In genomic region chr11:1297011-1297575, GRCh38 we compare ENCODE assay signal across 28 cellular contexts. TPM values are rescaled to one million over a fixed set of nuclear protein-coding genes. Genes with fewer than 3 reads are reported as not detected.
DNase-seq lines count a peak whose midpoint lies in the region; ATAC-seq and TF ChIP-seq lines count a peak whose summit lies in the region.
"Had no signal": no experiment of that assay in that cellular context is flagged by ENCODE, and none has a peak within 500 bp of the region (broad histone marks: within the 10 kb centered on the region; RNA-seq: fewer than 3 reads in every experiment).

No MANE protein-coding gene starts in this region.

- WGBS in suprapubic skin = 97% methylated on average over 13 of the region's 25 CpGs

- no peak for TF ChIP-seq POLR2A in suprapubic skin (IDR thresholded peaks at IDR 0.05)

- no peaks in the 10 kb centered on the region for H3K9me3 ChIP-seq in suprapubic skin
- H3K9me3 ChIP-seq: BE2C, heart right ventricle, mucosa of descending colon had no signal

- H3K4me3 ChIP-seq in suprapubic skin (no peak overlapping the region), foreskin fibroblast (ENCODE audit: low read depth in 1 of 2, low read length in 2 of 2) (no peak overlapping the region)
- H3K4me3 ChIP-seq: GM12878, GM23338, heart right ventricle, mucosa of descending colon had no signal

- no peak for TF ChIP-seq EP300 in suprapubic skin (IDR thresholded peaks at IDR 0.05)

- H3K27ac ChIP-seq in cingulate gyrus (ENCODE audit: low read depth, low read length) (peak overlapping the region; percentile 88), suprapubic skin (no peak overlapping the region)

- H3K4me1 Mint-ChIP-seq in activated T-cell treated with anti-CD3 and anti-CD28 coated beads, Interleukin-2, amount 50 U/mL, for 4 hours (ENCODE audit: low read depth) = peaks cover 7% of the 10 kb centered on the region

- no peaks in the 10 kb centered on the region for H3K27me3 ChIP-seq in suprapubic skin
- H3K27me3 ChIP-seq: BE2C, heart right ventricle had no signal

- H3K36me3 Mint-ChIP-seq in activated T-cell treated with anti-CD3 and anti-CD28 coated beads, Interleukin-2, amount 50 U/mL, for 4 hours (ENCODE audit: insufficient read depth) = peaks cover 10% of the 10 kb centered on the region

- H3K27me3 Mint-ChIP-seq in activated T-cell treated with anti-CD3 and anti-CD28 coated beads, Interleukin-2, amount 50 U/mL, for 4 hours (ENCODE audit: low read depth) = no peaks in the 10 kb centered on the region
- H3K27me3 Mint-ChIP-seq: stimulated activated naive CD8-positive, alpha-beta T cell treated with anti-CD3 and anti-CD28 coated beads, Interleukin-15, Interleukin-2, amounts not matched to agents 100 ng/mL and 50 ng/mL, for 24 hours had no signal

- H3K4me3 Mint-ChIP-seq in activated T-cell treated with anti-CD3 and anti-CD28 coated beads, Interleukin-2, amount 50 U/mL, for 4 hours = no peak overlapping the region
- H3K4me3 Mint-ChIP-seq: GM23338; neural crest cell; stimulated activated naive CD8-positive, alpha-beta T cell treated with anti-CD3 and anti-CD28 coated beads, Interleukin-15, Interleukin-2, amounts not matched to agents 100 ng/mL and 50 ng/mL, for 24 hours had no signal

- H3K9me3 Mint-ChIP-seq in activated T-cell treated with anti-CD3 and anti-CD28 coated beads, Interleukin-2, amount 50 U/mL, for 4 hours = no peaks in the 10 kb centered on the region
- H3K9me3 Mint-ChIP-seq: GM23338; neural crest cell; stimulated activated naive CD8-positive, alpha-beta T cell treated with anti-CD3 and anti-CD28 coated beads, Interleukin-15, Interleukin-2, amounts not matched to agents 100 ng/mL and 50 ng/mL, for 24 hours had no signal

- peaks cover 52% of the 10 kb centered on the region for H3K4me1 ChIP-seq in suprapubic skin
- H3K4me1 ChIP-seq: BE2C had no signal

- H3K36me3 ChIP-seq in suprapubic skin = peaks cover 44% of the 10 kb centered on the region
- H3K36me3 ChIP-seq: BE2C had no signal

- peak; percentile 14 for DNase-seq in activated T-cell treated with anti-CD3 and anti-CD28 coated beads, Interleukin-2, amount 50 U/mL, for 1 hour
- no peak for DNase-seq in activated T-cell treated with anti-CD3 and anti-CD28 coated beads, Interleukin-2, amount 50 U/mL, for 4 hours
- peak; percentile 88 for DNase-seq in mesenteric fat pad (ENCODE audit: low spot score)
- peak; percentile 50 to 78 for DNase-seq in suprapubic skin (ENCODE audit: low spot score in 2 of 2)
- DNase-seq in foreskin fibroblast = no peak
- no peak for DNase-seq in DMS53 (lab: John Stamatoyannopoulos, UW)
- no peak for DNase-seq in GM19238 (ENCODE audit: insufficient read length, low spot score)
- DNase-seq: activated CD4-positive, alpha-beta T cell treated with anti-CD3 and anti-CD28 coated beads for 4 hours; activated gamma-delta T cell treated with Interleukin-2 at 50 U/mL for 16 hours; BE2C; COR-L47; dermis blood vessel endothelial cell; DMS79 treated with DMSO at 0.1 percent for 48 hours; Karpas-422; MV-4-11; NCI-H187; NCI-H2227 treated with DMSO at 0.1 percent for 48 hours; NCI-H774; Right ventricle myocardium superior; stimulated activated CD4-positive, alpha-beta T cell treated with anti-CD3 and anti-CD28 coated beads, Interleukin-4, amount 100 ng/mL, for 24 hours; trophoblast cell had no signal

- no peak for TF ChIP-seq CTCF in suprapubic skin (IDR thresholded peaks at IDR 0.05)
- no peak for TF ChIP-seq CTCF in foreskin fibroblast (IDR thresholded peaks at IDR 0.05; ENCODE audit: low read depth, low read length)

- no peak for ATAC-seq in activated T-cell treated with anti-CD3 and anti-CD28 coated beads, Interleukin-2, amount 50 U/mL, for 4 hours
- ATAC-seq: GM12878, GM23338 had no signal

RNA-seq across cellular contexts. Expression of gene TOLLIP, which starts 12.3 kb away (rescaled TPM):
- 10 to 100 TPM; 38.0 to 45.9 (median 44.3) TPM for total RNA-seq in activated T-cell treated with anti-CD3 and anti-CD28 coated beads, Interleukin-2, amount 50 U/mL, for 4 hours
- total RNA-seq in mesenteric fat pad = 63.6 TPM
- 100 to 1,000 TPM in 2 of 4 donors, 10 to 100 TPM in 2; 96.6 to 105 (median 100) TPM for total RNA-seq in suprapubic skin

Comparison
In these comparisons a context has a peak if more than half of its experiments do, and no peak if none do; other contexts are left out.
1. DNase-seq: peak in activated T-cell treated with anti-CD3 and anti-CD28 coated beads, Interleukin-2, amount 50 U/mL, for 1 hour (single experiment), mesenteric fat pad (single experiment) and suprapubic skin (2 of 2); none in activated T-cell treated with anti-CD3 and anti-CD28 coated beads, Interleukin-2, amount 50 U/mL, for 4 hours (single experiment), foreskin fibroblast (0 of 2), DMS53 (single experiment) and GM19238 (single experiment).